12 cellular contexts compared by ENCODE assay signal in the genomic region with DNA sequence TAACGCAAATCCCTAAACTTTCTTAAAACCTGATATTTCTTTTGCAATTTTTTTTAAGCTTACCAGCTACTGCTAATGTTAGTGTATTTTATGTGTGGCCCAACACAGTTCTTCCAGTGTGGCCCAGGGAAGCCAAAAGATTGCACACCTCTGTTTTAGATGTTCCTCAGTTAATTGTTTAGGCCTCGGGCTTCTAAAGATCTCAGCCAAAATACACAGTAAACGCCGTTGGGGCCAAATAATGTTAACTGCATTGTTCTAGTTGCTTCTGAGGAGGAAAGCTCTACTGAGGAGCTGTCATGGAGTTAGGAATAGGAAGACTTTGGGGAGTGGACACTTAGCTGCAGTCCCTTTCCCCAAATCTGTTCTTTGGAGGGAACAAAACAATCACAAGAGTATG. TPM values are rescaled to one million over a fixed set of nuclear protein-coding genes. Genes with fewer than 3 reads are reported as not detected.
A peak's percentile ranks its signal among the peaks of the same experiment; 100 is the strongest.
DNase-seq lines count a peak whose midpoint lies in the region; ATAC-seq and TF ChIP-seq lines count a peak whose summit lies in the region.
"Had no signal": no experiment of that assay in that cellular context is flagged by ENCODE, and none has a peak within 500 bp of the region (broad histone marks: within the 10 kb centered on the region; RNA-seq: fewer than 3 reads in every experiment).

No MANE protein-coding gene starts in this region.

- peak overlapping the region; percentile 97 for H3K27ac Mint-ChIP-seq in activated naive CD8-positive, alpha-beta T cell treated with anti-CD3 and anti-CD28 coated beads, Interleukin-2, amount 50 U/mL, for 24 hours

- peaks cover 44% of the 10 kb centered on the region for H3K4me1 Mint-ChIP-seq in activated naive CD8-positive, alpha-beta T cell treated with anti-CD3 and anti-CD28 coated beads, Interleukin-2, amount 50 U/mL, for 24 hours

- H3K4me3 Mint-ChIP-seq in activated naive CD8-positive, alpha-beta T cell treated with anti-CD3 and anti-CD28 coated beads, Interleukin-2, amount 50 U/mL, for 24 hours, result peak overlapping the region; percentile 97

- H3K36me3 ChIP-seq in HAP-1 (replicated peaks) (peaks cover 72% of the 10 kb centered on the region), right lobe of liver (peaks cover 0 to 28% (median 10%) of the 10 kb centered on the region in 4 donors)

- H3K9me3 Mint-ChIP-seq in activated naive CD8-positive, alpha-beta T cell treated with anti-CD3 and anti-CD28 coated beads, Interleukin-2, amount 50 U/mL, for 24 hours, result no peaks in the 10 kb centered on the region

- H3K27me3 Mint-ChIP-seq in activated naive CD8-positive, alpha-beta T cell treated with anti-CD3 and anti-CD28 coated beads, Interleukin-2, amount 50 U/mL, for 24 hours, result no peaks in the 10 kb centered on the region

- H3K4me3 ChIP-seq in HAP-1, result peak overlapping the region; percentile 85
- H3K4me3 ChIP-seq in right lobe of liver, result peak overlapping the region in 2 of 3 donors; percentile 70 to 75

- 18% methylated on average over 4 of the region's 4 CpGs for WGBS in right lobe of liver (ENCODE audit: insufficient coverage, low coverage, low lambda C conversion rate, missing lambda C conversion rate)

- no peak for TF ChIP-seq POLR2A in right lobe of liver (IDR thresholded peaks at IDR 0.05)

- H3K9me3 ChIP-seq in HAP-1 (no peaks in the 10 kb centered on the region), right lobe of liver (no peaks in the 10 kb centered on the region)

- H3K27ac ChIP-seq in 22Rv1 (peak overlapping the region; percentile 99), right lobe of liver (peak overlapping the region; percentile 100)

- CTCF ChIA-PET in GM10248 (lab: Yijun Ruan, JAX), result interaction anchor here (3.3 kb wide), 1 partner anchor 11 kb away, joined by 13 read pairs; no protein-coding TSS in a partner anchor

- no peak for ATAC-seq in activated naive CD8-positive, alpha-beta T cell treated with anti-CD3 and anti-CD28 coated beads, Interleukin-2, amount 50 U/mL, for 24 hours
- ATAC-seq in right lobe of liver (no peak), HG03108 (IDR thresholded peaks at IDR 0.05; ENCODE audit: unreplicated experiment) (no peak)

- DNase-seq in HAP-1 (ENCODE audit: low spot score in 2 of 2) (no peak), right lobe of liver (no peak), GM10248 (ENCODE audit: extremely low spot score) (no peak), HuH-7.5 (ENCODE audit: low spot score) (no peak), RPMI8226 (no peak)
- DNase-seq in activated naive CD8-positive, alpha-beta T cell treated with anti-CD3 and anti-CD28 coated beads, Interleukin-2, amount 50 U/mL, for 24 hours, result no peak
- DNase-seq: activated CD4-positive, alpha-beta T cell treated with anti-CD3 and anti-CD28 coated beads, Interleukin-2, amount 50 U/mL, for 4 hours; DMS 273 treated with DMSO at 0.1 percent for 48 hours; NK-92 treated with Interleukin-12 subunit alpha and Interleukin-12 subunit beta, amount 100 ng/mL, for 24 hours; stimulated activated CD8-positive, alpha-beta memory T cell treated with anti-CD3 and anti-CD28 coated beads, Interleukin-4, amount 100 ng/mL, for 48 hours had no signal

- in situ Hi-C loops in HAP-1 (cut with MboI; ENCODE audit: low sequenced_read_pairs), result no loop called here

- TF ChIP-seq CTCF in 22Rv1 (IDR thresholded peaks at IDR 0.05), result no peak
- no peak for TF ChIP-seq CTCF in right lobe of liver (IDR thresholded peaks at IDR 0.05)
- TF ChIP-seq CTCF in GM10248 (IDR thresholded peaks at IDR 0.05; ENCODE audit: control extremely low read depth, extremely low read depth, low read depth, missing control alignments), result no peak

- H3K27me3 ChIP-seq in HAP-1 (ENCODE audit: low read depth), result no peaks in the 10 kb centered on the region
- no peaks in the 10 kb centered on the region for H3K27me3 ChIP-seq in right lobe of liver

- H3K4me1 ChIP-seq in HAP-1 (peaks cover 11% of the 10 kb centered on the region), right lobe of liver (peaks cover 0 to 19% (median 0%) of the 10 kb centered on the region in 4 donors)

- intact Hi-C loops in right lobe of liver (cut with DNase I), result no loop called here

- peaks cover 70% of the 10 kb centered on the region for H3K36me3 Mint-ChIP-seq in activated naive CD8-positive, alpha-beta T cell treated with anti-CD3 and anti-CD28 coated beads, Interleukin-2, amount 50 U/mL, for 24 hours (ENCODE audit: low read depth)

- POLR2A ChIA-PET in GM10248 (lab: Yijun Ruan, JAX), result interaction anchor here (1.0 to 1.9 kb wide), 4 partner anchors 11 to 49 kb away, joined by 3 to 8 read pairs (median 5); partner anchors contain the start of genes COQ10B and MOB4

RNA-seq across cellular contexts. Expression of gene HSPE1, which starts 2.0 kb away (rescaled TPM):
- total RNA-seq in right lobe of liver, result 100 to 1,000 TPM in 4 of 6 experiments, 10 to 100 TPM in 2; 91.8 to 318 (median 209) TPM

RNA-seq across cellular contexts. Expression of gene HSPD1, which starts 2.6 kb away (rescaled TPM):
- total RNA-seq in right lobe of liver, result 100 to 1,000 TPM; 241 to 552 (median 353) TPM

RNA-seq across cellular contexts. Expression of gene MOB4, which starts 13.7 kb away (rescaled TPM):
- total RNA-seq in right lobe of liver, result 10 to 100 TPM in 2 of 6 experiments, 1 to 10 TPM in 4; 3.4 to 10.7 (median 8.0) TPM

RNA-seq across cellular contexts. Expression of gene COQ10B, which starts 48.8 kb away (rescaled TPM):
- 10 to 100 TPM; 11.7 to 23.7 (median 17.1) TPM for total RNA-seq in right lobe of liver
